1 cellular context compared by ENCODE assay signal in the genomic region with DNA sequence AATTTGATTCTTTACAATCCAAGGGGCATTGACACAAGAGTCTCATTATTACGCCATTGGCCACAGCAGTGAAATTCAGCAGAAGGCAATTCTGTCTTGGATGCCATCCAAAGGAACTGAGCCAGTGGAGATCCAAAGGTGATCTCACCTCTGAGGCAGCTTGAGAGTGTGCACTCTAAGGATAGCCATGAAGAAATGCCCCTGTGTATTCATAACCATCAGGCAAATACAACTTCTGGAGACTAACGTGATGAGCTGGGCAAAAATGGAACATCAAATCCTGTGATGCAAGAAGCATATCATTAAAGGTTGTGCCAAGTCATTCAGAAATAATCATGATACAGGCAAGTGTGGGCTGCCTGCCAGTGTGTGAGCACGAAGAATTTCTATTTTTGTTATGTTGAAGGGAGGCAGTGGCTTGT.
TF ChIP-seq lines count a peak whose summit lies in the region.

No MANE protein-coding gene starts in this region.

TF ChIP-seq in HepG2, 621 proteins besides CTCF, POLR2A, EP300 and RAD21 (continued from another document):
- TF ChIP-seq, protein P1, sequence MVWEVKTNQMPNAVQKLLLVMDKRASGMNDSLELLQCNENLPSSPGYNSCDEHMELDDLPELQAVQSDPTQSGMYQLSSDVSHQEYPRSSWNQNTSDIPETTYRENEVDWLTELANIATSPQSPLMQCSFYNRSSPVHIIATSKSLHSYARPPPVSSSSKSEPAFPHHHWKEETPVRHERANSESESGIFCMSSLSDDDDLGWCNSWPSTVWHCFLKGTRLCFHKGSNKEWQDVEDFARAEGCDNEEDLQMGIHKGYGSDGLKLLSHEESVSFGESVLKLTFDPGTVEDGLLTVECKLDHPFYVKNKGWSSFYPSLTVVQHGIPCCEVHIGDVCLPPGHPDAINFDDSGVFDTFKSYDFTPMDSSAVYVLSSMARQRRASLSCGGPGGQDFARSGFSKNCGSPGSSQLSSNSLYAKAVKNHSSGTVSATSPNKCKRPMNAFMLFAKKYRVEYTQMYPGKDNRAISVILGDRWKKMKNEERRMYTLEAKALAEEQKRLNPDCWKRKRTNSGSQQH (CRISPR knock-in tag; IDR thresholded peaks at IDR 0.05; ENCODE audit: low read depth), result no peak
- TF ChIP-seq GTF2F1 (IDR thresholded peaks at IDR 0.05; ENCODE audit: low read length), result no peak
- TF ChIP-seq PCBP2 (optimal IDR thresholded peaks at IDR 0.05; ENCODE audit: low read depth, low read length, poor library complexity, severe bottlenecking), result no peak
- TF ChIP-seq FOXM1 (CRISPR knock-in tag; IDR thresholded peaks at IDR 0.05), result no peak
- TF ChIP-seq ZUFSP (CRISPR knock-in tag; IDR thresholded peaks at IDR 0.05; ENCODE audit: borderline replicate concordance), result no peak
- no peak for TF ChIP-seq GABPB1 (CRISPR knock-in tag; IDR thresholded peaks at IDR 0.05)
- no peak for TF ChIP-seq HNRNPUL1 (IDR thresholded peaks at IDR 0.05; ENCODE audit: low read depth, low read length)
- TF ChIP-seq EHMT2 (IDR thresholded peaks at IDR 0.05; ENCODE audit: borderline replicate concordance, low read depth, low read length), result no peak
- TF ChIP-seq, protein P2, sequence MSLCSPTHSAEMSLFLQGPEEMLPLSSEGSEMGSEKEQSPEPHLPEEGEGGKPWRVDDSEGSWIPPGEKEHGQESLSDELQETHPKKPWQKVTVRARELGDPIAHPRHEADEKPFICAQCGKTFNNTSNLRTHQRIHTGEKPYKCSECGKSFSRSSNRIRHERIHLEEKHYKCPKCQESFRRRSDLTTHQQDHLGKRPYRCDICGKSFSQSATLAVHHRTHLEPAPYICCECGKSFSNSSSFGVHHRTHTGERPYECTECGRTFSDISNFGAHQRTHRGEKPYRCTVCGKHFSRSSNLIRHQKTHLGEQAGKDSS (CRISPR knock-in tag; IDR thresholded peaks at IDR 0.05; ENCODE audit: borderline replicate concordance, low read depth), result no peak
- TF ChIP-seq ZFAT (CRISPR knock-in tag; conservative IDR thresholded peaks at IDR 0.05), result no peak
TF ChIP-seq in HepG2: peak in this region for 0.
